In genomic region chr12:28513983-28514382, GRCh38 we compare ENCODE assay signal across 32 cellular contexts.
"Had no signal": no experiment of that assay in that cellular context is flagged by ENCODE, and none has a peak within 500 bp of the region (broad histone marks: within the 10 kb centered on the region; RNA-seq: fewer than 3 reads in every experiment).

No MANE protein-coding gene starts in this region.

- H3K27me3 ChIP-seq: ascending aorta, breast epithelium, cardiac muscle cell, esophagus squamous epithelium had no signal

- H3K27ac ChIP-seq: ascending aorta, breast epithelium, cardiac muscle cell, coronary artery, epithelial cell of prostate, esophagus squamous epithelium had no signal

- ATAC-seq: activated CD4-positive, alpha-beta T cell treated with anti-CD3 and anti-CD28 coated beads for 36 hours; activated CD8-positive, alpha-beta memory T cell treated with anti-CD3 and anti-CD28 coated beads, Interleukin-2, amount 10 ng/mL, durations not matched to agents 7 days and 5 days; activated CD8-positive, alpha-beta T cell treated with anti-CD3 and anti-CD28 coated beads, Interleukin-2, amount 10 ng/mL, durations not matched to agents 7 days and 5 days; activated naive CD4-positive, alpha-beta T cell treated with anti-CD3 and anti-CD28 coated beads, Interleukin-2, amount 50 U/mL, for 72 hours; effector memory CD8-positive, alpha-beta T cell had no signal

- H3K4me3 Mint-ChIP-seq: activated CD4-positive, alpha-beta memory T cell treated with anti-CD3 and anti-CD28 coated beads for 36 hours; activated CD4-positive, alpha-beta T cell treated with anti-CD3 and anti-CD28 coated beads for 36 hours; activated CD4-positive, alpha-beta T cell treated with anti-CD3 and anti-CD28 coated beads, Interleukin-2, amount 10 ng/mL, durations not matched to agents 24 days and 14 days; activated CD8-positive, alpha-beta memory T cell treated with anti-CD3 and anti-CD28 coated beads, Interleukin-2, amount 10 ng/mL, durations not matched to agents 7 days and 5 days; activated CD8-positive, alpha-beta T cell treated with anti-CD3 and anti-CD28 coated beads, Interleukin-2, amount 10 ng/mL, durations not matched to agents 7 days and 5 days; activated naive CD4-positive, alpha-beta T cell treated with anti-CD3 and anti-CD28 coated beads, Interleukin-2, amount 10 ng/mL, durations not matched to agents 7 days and 5 days; activated naive CD8-positive, alpha-beta T cell treated with anti-CD3 and anti-CD28 coated beads, Interleukin-2, amount 10 ng/mL, durations not matched to agents 7 days and 5 days; activated T-helper 1 cell treated with anti-CD3 and anti-CD28 coated beads, Interleukin-12 subunit alpha, Interleukin-12 subunit beta, Interleukin-2, Interleukin-4 antibody, amounts not matched to agents 30 ng/mL and 10 ng/mL and 1 ng/mL, durations not matched to agents 14 hours and 24 hours and 36 hours; brain; effector memory CD8-positive, alpha-beta T cell had no signal

- H3K36me3 ChIP-seq: ascending aorta, breast epithelium, cardiac muscle cell, esophagus squamous epithelium had no signal

- DNase-seq: activated CD4-positive, alpha-beta memory T cell treated with anti-CD3 and anti-CD28 coated beads for 36 hours; activated CD4-positive, alpha-beta T cell treated with anti-CD3 and anti-CD28 coated beads for 36 hours; activated CD4-positive, alpha-beta T cell treated with anti-CD3 and anti-CD28 coated beads, Interleukin-2, amount 10 ng/mL, durations not matched to agents 24 days and 14 days; activated CD4-positive, CD25-positive, alpha-beta regulatory T cell; activated CD4-positive, CD25-positive, alpha-beta regulatory T cell treated with anti-CD3 and anti-CD28 coated beads, Interleukin-2, amount 50 U/mL, for 72 hours; activated CD8-positive, alpha-beta memory T cell treated with anti-CD3 and anti-CD28 coated beads, Interleukin-2, amount 10 ng/mL, durations not matched to agents 7 days and 5 days; activated CD8-positive, alpha-beta memory T cell treated with anti-CD3 and anti-CD28 coated beads, Interleukin-2, amount 50 U/mL, for 4 hours; activated CD8-positive, alpha-beta T cell treated with anti-CD3 and anti-CD28 coated beads, Interleukin-2, amount 10 ng/mL, durations not matched to agents 7 days and 5 days; activated effector memory CD4-positive, alpha-beta T cell treated with anti-CD3 and anti-CD28 coated beads, Interleukin-2, amount 50 U/mL, for 16 hours; activated naive CD4-positive, alpha-beta T cell treated with anti-CD3 and anti-CD28 coated beads, Interleukin-2, amount 10 ng/mL, durations not matched to agents 7 days and 5 days; activated naive CD8-positive, alpha-beta T cell treated with anti-CD3 and anti-CD28 coated beads, Interleukin-2, amount 10 ng/mL, durations not matched to agents 7 days and 5 days; activated T-cell treated with anti-CD3 and anti-CD28 coated beads, Interleukin-2, amount 50 U/mL, for 1 hour; activated T-cell treated with anti-CD3 and anti-CD28 coated beads, Interleukin-2, amount 50 U/mL, for 48 hours; central memory CD4-positive, alpha-beta T cell; dermis blood vessel endothelial cell; effector CD4-positive, alpha-beta T cell; effector memory CD8-positive, alpha-beta T cell; esophagus squamous epithelium; foreskin fibroblast; head of caudate nucleus; T-helper 1 cell; T-helper 2 cell had no signal

- H3K4me1 Mint-ChIP-seq: activated CD4-positive, alpha-beta T cell treated with anti-CD3 and anti-CD28 coated beads for 36 hours; activated CD4-positive, alpha-beta T cell treated with anti-CD3 and anti-CD28 coated beads, Interleukin-2, amount 10 ng/mL, durations not matched to agents 24 days and 14 days; activated CD8-positive, alpha-beta memory T cell treated with anti-CD3 and anti-CD28 coated beads, Interleukin-2, amount 10 ng/mL, durations not matched to agents 7 days and 5 days; activated naive CD4-positive, alpha-beta T cell treated with anti-CD3 and anti-CD28 coated beads, Interleukin-2, amount 10 ng/mL, durations not matched to agents 7 days and 5 days; activated naive CD8-positive, alpha-beta T cell treated with anti-CD3 and anti-CD28 coated beads, Interleukin-2, amount 10 ng/mL, durations not matched to agents 7 days and 5 days; brain had no signal

- FAIRE-seq: endothelial cell of umbilical vein had no signal

- H3K4me3 ChIP-seq: ascending aorta, breast epithelium, cardiac muscle cell, coronary artery, esophagus squamous epithelium had no signal

- H3K9me3 Mint-ChIP-seq: effector memory CD8-positive, alpha-beta T cell had no signal

- H3K4me1 ChIP-seq: ascending aorta, breast epithelium had no signal

- H3K27ac Mint-ChIP-seq: activated CD4-positive, alpha-beta memory T cell treated with anti-CD3 and anti-CD28 coated beads for 36 hours; activated CD4-positive, alpha-beta T cell treated with anti-CD3 and anti-CD28 coated beads for 36 hours; activated CD4-positive, alpha-beta T cell treated with anti-CD3 and anti-CD28 coated beads, Interleukin-2, amount 10 ng/mL, durations not matched to agents 24 days and 14 days; activated CD8-positive, alpha-beta memory T cell treated with anti-CD3 and anti-CD28 coated beads, Interleukin-2, amount 10 ng/mL, durations not matched to agents 7 days and 5 days; activated CD8-positive, alpha-beta T cell treated with anti-CD3 and anti-CD28 coated beads, Interleukin-2, amount 10 ng/mL, durations not matched to agents 7 days and 5 days; activated naive CD4-positive, alpha-beta T cell treated with anti-CD3 and anti-CD28 coated beads, Interleukin-2, amount 10 ng/mL, durations not matched to agents 7 days and 5 days; activated naive CD4-positive, alpha-beta T cell treated with anti-CD3 and anti-CD28 coated beads, Interleukin-2, amount 50 U/mL, for 72 hours; activated naive CD8-positive, alpha-beta T cell treated with anti-CD3 and anti-CD28 coated beads, Interleukin-2, amount 10 ng/mL, durations not matched to agents 7 days and 5 days; activated T-helper 1 cell treated with anti-CD3 and anti-CD28 coated beads, Interleukin-12 subunit alpha, Interleukin-12 subunit beta, Interleukin-2, Interleukin-4 antibody, amounts not matched to agents 30 ng/mL and 10 ng/mL and 1 ng/mL, durations not matched to agents 14 hours and 24 hours and 36 hours; activated T-helper 2 cell treated with anti-CD3 and anti-CD28 coated beads, Interferon-gamma antibody, Interleukin-2, Interleukin-4, amounts not matched to agents 10 μg/mL and 5 μg/mL and 100 μg/mL, durations not matched to agents 14 hours and 24 hours and 36 hours; brain; effector memory CD8-positive, alpha-beta T cell had no signal

- H3K9me3 ChIP-seq: breast epithelium, esophagus squamous epithelium had no signal

- H3K27me3 Mint-ChIP-seq: activated CD4-positive, alpha-beta memory T cell treated with anti-CD3 and anti-CD28 coated beads for 36 hours; activated CD4-positive, alpha-beta T cell treated with anti-CD3 and anti-CD28 coated beads for 36 hours; activated CD4-positive, alpha-beta T cell treated with anti-CD3 and anti-CD28 coated beads, Interleukin-2, amount 10 ng/mL, durations not matched to agents 24 days and 14 days; activated CD8-positive, alpha-beta memory T cell treated with anti-CD3 and anti-CD28 coated beads, Interleukin-2, amount 10 ng/mL, durations not matched to agents 7 days and 5 days; activated naive CD4-positive, alpha-beta T cell treated with anti-CD3 and anti-CD28 coated beads, Interleukin-2, amount 10 ng/mL, durations not matched to agents 7 days and 5 days; activated naive CD8-positive, alpha-beta T cell treated with anti-CD3 and anti-CD28 coated beads, Interleukin-2, amount 10 ng/mL, durations not matched to agents 7 days and 5 days; effector memory CD8-positive, alpha-beta T cell had no signal
